In the genomic region with DNA sequence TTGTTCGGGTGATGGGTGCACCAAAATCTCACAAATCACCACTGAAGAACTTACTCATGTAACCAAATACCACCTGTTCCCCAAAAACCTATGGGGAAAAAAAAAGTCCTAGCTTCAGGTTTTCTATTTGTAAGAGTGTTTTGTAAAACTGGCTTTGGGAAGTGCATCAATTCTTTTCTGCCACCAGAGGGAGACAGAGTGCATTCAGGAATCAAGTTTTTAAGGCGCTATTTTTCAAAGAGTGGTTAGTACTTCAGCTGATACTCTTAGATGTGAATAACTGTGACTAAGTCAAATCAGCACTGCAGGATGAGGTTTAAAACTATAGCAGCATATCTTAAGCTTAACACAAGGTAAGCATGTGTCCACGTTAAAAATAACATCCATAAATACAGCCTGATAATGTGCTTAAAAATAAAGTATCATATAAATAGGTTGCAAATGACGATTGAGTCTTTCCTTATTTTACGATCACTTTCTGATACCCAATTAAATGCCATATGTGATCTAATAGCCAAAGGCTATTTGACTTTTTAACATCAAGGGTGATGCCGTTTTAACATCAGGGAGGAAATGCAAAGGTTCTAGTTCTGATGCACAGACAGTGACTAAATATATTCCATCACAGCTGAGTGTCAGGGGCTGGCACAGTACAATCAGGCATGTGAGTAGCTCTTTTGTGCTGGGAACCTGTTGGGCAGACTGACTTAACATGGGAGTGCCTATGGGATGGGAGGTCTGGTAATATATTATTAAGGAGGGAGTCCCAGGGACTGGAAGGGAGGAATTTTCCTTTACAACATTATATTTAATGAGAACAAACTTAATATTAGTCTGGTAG, we compare ENCODE assay signal across 2 cellular contexts.
TF ChIP-seq lines count a peak whose summit lies in the region.

No MANE protein-coding gene starts in this region.

TF ChIP-seq in GM23338, 12 proteins besides CTCF, POLR2A, EP300 and RAD21 (continues in another document):
- no peak for TF ChIP-seq ETS1 (IDR thresholded peaks at IDR 0.05)
- TF ChIP-seq EZH2 (IDR thresholded peaks at IDR 0.05; ENCODE audit: low read depth, unreplicated experiment), result no peak
- no peak for TF ChIP-seq ZNF331 (CRISPR knock-in tag; IDR thresholded peaks at IDR 0.05; ENCODE audit: low read depth)
- TF ChIP-seq POLR2AphosphoS5 (IDR thresholded peaks at IDR 0.05; ENCODE audit: low read depth), result no peak
- TF ChIP-seq, protein P1, sequence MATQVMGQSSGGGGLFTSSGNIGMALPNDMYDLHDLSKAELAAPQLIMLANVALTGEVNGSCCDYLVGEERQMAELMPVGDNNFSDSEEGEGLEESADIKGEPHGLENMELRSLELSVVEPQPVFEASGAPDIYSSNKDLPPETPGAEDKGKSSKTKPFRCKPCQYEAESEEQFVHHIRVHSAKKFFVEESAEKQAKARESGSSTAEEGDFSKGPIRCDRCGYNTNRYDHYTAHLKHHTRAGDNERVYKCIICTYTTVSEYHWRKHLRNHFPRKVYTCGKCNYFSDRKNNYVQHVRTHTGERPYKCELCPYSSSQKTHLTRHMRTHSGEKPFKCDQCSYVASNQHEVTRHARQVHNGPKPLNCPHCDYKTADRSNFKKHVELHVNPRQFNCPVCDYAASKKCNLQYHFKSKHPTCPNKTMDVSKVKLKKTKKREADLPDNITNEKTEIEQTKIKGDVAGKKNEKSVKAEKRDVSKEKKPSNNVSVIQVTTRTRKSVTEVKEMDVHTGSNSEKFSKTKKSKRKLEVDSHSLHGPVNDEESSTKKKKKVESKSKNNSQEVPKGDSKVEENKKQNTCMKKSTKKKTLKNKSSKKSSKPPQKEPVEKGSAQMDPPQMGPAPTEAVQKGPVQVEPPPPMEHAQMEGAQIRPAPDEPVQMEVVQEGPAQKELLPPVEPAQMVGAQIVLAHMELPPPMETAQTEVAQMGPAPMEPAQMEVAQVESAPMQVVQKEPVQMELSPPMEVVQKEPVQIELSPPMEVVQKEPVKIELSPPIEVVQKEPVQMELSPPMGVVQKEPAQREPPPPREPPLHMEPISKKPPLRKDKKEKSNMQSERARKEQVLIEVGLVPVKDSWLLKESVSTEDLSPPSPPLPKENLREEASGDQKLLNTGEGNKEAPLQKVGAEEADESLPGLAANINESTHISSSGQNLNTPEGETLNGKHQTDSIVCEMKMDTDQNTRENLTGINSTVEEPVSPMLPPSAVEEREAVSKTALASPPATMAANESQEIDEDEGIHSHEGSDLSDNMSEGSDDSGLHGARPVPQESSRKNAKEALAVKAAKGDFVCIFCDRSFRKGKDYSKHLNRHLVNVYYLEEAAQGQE (IDR thresholded peaks at IDR 0.05; ENCODE audit: unreplicated experiment), result no peak
- TF ChIP-seq CREB1 (CRISPR knock-in tag; IDR thresholded peaks at IDR 0.05; ENCODE audit: low read depth), result no peak
- TF ChIP-seq ZNF114 (CRISPR knock-in tag; IDR thresholded peaks at IDR 0.05), result no peak
- no peak for TF ChIP-seq EZH2phosphoT487 (IDR thresholded peaks at IDR 0.05; ENCODE audit: unreplicated experiment)
- no peak for TF ChIP-seq STAT1 (IDR thresholded peaks at IDR 0.05; ENCODE audit: unreplicated experiment)

TF ChIP-seq in H1, 55 proteins besides CTCF, POLR2A, EP300 and RAD21:
- no peak for TF ChIP-seq RBBP5 (IDR thresholded peaks at IDR 0.05; ENCODE audit: borderline replicate concordance, low read depth, low read length)
- TF ChIP-seq SIN3A (conservative IDR thresholded peaks at IDR 0.05 in 1 of 2, IDR thresholded peaks at IDR 0.05 in 1 of 2; ENCODE audit: low read depth in 1 of 2, low read length in 2 of 2), result no peak
- TF ChIP-seq BCL11A (IDR thresholded peaks at IDR 0.05; ENCODE audit: low read depth in 2 of 2, low read length in 2 of 2), result no peak
- TF ChIP-seq KDM5A (IDR thresholded peaks at IDR 0.05; ENCODE audit: low read length), result no peak
- TF ChIP-seq KDM1A (IDR thresholded peaks at IDR 0.05; ENCODE audit: borderline replicate concordance, low read length), result no peak
- TF ChIP-seq KDM4A (IDR thresholded peaks at IDR 0.05; ENCODE audit: low read depth, low read length, severe bottlenecking), result no peak
- TF ChIP-seq POU5F1 (IDR thresholded peaks at IDR 0.05; ENCODE audit: low read depth, low read length), result no peak
- TF ChIP-seq SUZ12 (IDR thresholded peaks at IDR 0.05; ENCODE audit: low read length), result no peak
- TF ChIP-seq, protein P2, sequence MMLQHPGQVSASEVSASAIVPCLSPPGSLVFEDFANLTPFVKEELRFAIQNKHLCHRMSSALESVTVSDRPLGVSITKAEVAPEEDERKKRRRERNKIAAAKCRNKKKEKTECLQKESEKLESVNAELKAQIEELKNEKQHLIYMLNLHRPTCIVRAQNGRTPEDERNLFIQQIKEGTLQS (IDR thresholded peaks at IDR 0.05; ENCODE audit: insufficient read depth, low read depth, low read length), result no peak
- TF ChIP-seq, protein P3, sequence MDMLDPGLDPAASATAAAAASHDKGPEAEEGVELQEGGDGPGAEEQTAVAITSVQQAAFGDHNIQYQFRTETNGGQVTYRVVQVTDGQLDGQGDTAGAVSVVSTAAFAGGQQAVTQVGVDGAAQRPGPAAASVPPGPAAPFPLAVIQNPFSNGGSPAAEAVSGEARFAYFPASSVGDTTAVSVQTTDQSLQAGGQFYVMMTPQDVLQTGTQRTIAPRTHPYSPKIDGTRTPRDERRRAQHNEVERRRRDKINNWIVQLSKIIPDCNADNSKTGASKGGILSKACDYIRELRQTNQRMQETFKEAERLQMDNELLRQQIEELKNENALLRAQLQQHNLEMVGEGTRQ (IDR thresholded peaks at IDR 0.05; ENCODE audit: low read length), result no peak
- TF ChIP-seq SIX5 (IDR thresholded peaks at IDR 0.05; ENCODE audit: low read depth, low read length), result no peak
- TF ChIP-seq CHD1 (IDR thresholded peaks at IDR 0.05; ENCODE audit: low read depth, low read length), result no peak
- no peak for TF ChIP-seq HDAC6 (IDR thresholded peaks at IDR 0.05; ENCODE audit: low read depth, low read length)
- TF ChIP-seq SIRT6 (IDR thresholded peaks at IDR 0.05; ENCODE audit: low read length), result no peak
- TF ChIP-seq, protein P4, sequence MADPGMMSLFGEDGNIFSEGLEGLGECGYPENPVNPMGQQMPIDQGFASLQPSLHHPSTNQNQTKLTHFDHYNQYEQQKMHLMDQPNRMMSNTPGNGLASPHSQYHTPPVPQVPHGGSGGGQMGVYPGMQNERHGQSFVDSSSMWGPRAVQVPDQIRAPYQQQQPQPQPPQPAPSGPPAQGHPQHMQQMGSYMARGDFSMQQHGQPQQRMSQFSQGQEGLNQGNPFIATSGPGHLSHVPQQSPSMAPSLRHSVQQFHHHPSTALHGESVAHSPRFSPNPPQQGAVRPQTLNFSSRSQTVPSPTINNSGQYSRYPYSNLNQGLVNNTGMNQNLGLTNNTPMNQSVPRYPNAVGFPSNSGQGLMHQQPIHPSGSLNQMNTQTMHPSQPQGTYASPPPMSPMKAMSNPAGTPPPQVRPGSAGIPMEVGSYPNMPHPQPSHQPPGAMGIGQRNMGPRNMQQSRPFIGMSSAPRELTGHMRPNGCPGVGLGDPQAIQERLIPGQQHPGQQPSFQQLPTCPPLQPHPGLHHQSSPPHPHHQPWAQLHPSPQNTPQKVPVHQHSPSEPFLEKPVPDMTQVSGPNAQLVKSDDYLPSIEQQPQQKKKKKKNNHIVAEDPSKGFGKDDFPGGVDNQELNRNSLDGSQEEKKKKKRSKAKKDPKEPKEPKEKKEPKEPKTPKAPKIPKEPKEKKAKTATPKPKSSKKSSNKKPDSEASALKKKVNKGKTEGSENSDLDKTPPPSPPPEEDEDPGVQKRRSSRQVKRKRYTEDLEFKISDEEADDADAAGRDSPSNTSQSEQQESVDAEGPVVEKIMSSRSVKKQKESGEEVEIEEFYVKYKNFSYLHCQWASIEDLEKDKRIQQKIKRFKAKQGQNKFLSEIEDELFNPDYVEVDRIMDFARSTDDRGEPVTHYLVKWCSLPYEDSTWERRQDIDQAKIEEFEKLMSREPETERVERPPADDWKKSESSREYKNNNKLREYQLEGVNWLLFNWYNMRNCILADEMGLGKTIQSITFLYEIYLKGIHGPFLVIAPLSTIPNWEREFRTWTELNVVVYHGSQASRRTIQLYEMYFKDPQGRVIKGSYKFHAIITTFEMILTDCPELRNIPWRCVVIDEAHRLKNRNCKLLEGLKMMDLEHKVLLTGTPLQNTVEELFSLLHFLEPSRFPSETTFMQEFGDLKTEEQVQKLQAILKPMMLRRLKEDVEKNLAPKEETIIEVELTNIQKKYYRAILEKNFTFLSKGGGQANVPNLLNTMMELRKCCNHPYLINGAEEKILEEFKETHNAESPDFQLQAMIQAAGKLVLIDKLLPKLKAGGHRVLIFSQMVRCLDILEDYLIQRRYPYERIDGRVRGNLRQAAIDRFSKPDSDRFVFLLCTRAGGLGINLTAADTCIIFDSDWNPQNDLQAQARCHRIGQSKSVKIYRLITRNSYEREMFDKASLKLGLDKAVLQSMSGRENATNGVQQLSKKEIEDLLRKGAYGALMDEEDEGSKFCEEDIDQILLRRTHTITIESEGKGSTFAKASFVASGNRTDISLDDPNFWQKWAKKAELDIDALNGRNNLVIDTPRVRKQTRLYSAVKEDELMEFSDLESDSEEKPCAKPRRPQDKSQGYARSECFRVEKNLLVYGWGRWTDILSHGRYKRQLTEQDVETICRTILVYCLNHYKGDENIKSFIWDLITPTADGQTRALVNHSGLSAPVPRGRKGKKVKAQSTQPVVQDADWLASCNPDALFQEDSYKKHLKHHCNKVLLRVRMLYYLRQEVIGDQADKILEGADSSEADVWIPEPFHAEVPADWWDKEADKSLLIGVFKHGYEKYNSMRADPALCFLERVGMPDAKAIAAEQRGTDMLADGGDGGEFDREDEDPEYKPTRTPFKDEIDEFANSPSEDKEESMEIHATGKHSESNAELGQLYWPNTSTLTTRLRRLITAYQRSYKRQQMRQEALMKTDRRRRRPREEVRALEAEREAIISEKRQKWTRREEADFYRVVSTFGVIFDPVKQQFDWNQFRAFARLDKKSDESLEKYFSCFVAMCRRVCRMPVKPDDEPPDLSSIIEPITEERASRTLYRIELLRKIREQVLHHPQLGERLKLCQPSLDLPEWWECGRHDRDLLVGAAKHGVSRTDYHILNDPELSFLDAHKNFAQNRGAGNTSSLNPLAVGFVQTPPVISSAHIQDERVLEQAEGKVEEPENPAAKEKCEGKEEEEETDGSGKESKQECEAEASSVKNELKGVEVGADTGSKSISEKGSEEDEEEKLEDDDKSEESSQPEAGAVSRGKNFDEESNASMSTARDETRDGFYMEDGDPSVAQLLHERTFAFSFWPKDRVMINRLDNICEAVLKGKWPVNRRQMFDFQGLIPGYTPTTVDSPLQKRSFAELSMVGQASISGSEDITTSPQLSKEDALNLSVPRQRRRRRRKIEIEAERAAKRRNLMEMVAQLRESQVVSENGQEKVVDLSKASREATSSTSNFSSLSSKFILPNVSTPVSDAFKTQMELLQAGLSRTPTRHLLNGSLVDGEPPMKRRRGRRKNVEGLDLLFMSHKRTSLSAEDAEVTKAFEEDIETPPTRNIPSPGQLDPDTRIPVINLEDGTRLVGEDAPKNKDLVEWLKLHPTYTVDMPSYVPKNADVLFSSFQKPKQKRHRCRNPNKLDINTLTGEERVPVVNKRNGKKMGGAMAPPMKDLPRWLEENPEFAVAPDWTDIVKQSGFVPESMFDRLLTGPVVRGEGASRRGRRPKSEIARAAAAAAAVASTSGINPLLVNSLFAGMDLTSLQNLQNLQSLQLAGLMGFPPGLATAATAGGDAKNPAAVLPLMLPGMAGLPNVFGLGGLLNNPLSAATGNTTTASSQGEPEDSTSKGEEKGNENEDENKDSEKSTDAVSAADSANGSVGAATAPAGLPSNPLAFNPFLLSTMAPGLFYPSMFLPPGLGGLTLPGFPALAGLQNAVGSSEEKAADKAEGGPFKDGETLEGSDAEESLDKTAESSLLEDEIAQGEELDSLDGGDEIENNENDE (IDR thresholded peaks at IDR 0.05; ENCODE audit: insufficient replicate concordance, low read length), result no peak
- TF ChIP-seq CHD2 (IDR thresholded peaks at IDR 0.05; ENCODE audit: low read length), result no peak
- TF ChIP-seq SAP30 (IDR thresholded peaks at IDR 0.05; ENCODE audit: insufficient read depth, insufficient replicate concordance, low read length), result no peak
